ENCODE assay signal across 8 cellular contexts in genomic region chrX:49915352-49916222, GRCh38. TPM values are rescaled to one million over a fixed set of nuclear protein-coding genes. Genes with fewer than 3 reads are reported as not detected.
DNase-seq lines count a peak whose midpoint lies in the region; ATAC-seq and TF ChIP-seq lines count a peak whose summit lies in the region.

No MANE protein-coding gene starts in this region.

- no peaks in the 10 kb centered on the region for H3K27me3 ChIP-seq in upper lobe of left lung

- no peak for TF ChIP-seq POLR2A in upper lobe of left lung (IDR thresholded peaks at IDR 0.05)

- H3K4me3 ChIP-seq in HEK293 (ENCODE audit: low read depth, low read length) (no peak overlapping the region), upper lobe of left lung (no peak overlapping the region)

- H3K4me1 ChIP-seq in HEK293 (ENCODE audit: control insufficient read depth, insufficient read depth, low read length) (no peaks in the 10 kb centered on the region), upper lobe of left lung (peaks cover 0 to 7% (median 2%) of the 10 kb centered on the region in 4 donors)

- no peaks in the 10 kb centered on the region for H3K9me3 ChIP-seq in HEK293 (ENCODE audit: control insufficient read depth, insufficient read depth, low read depth, low read length)
- no peaks in the 10 kb centered on the region for H3K9me3 ChIP-seq in upper lobe of left lung

- TF ChIP-seq CTCF in HEK293 (tag by site-specific recombination; IDR thresholded peaks at IDR 0.05) (peak; percentile 25; the same call in 1 of the 2 replicates), WTC11 (IDR thresholded peaks at IDR 0.05) (peak; percentile 40), upper lobe of left lung (IDR thresholded peaks at IDR 0.05) (peak; percentile 39 to 84 (median 72))

- H3K9me3 Mint-ChIP-seq in WTC11: no peaks in the 10 kb centered on the region

- 27 to 40% methylated on average over 5 to 8 of the region's 8 CpGs for WGBS in upper lobe of left lung, 2 donors

- peaks cover 9% of the 10 kb centered on the region for H3K4me1 Mint-ChIP-seq in WTC11

- no peak overlapping the region for H3K4me3 Mint-ChIP-seq in WTC11

- POLR2A ChIA-PET in HEK293 (lab: Yijun Ruan, JAX) (no interaction called here), WTC11 (lab: Charles Lee) (no interaction called here)

- no peak for TF ChIP-seq EP300 in upper lobe of left lung (IDR thresholded peaks at IDR 0.05)

- DNase-seq in NK-92 treated with Interleukin-12 subunit alpha and Interleukin-12 subunit beta, amount 100 ng/mL, for 24 hours (lab: John Stamatoyannopoulos, UW): peak; percentile 11
- DNase-seq in NK-92 (lab: John Stamatoyannopoulos, UW; ENCODE audit: unreplicated experiment) (no peak), NCI-H2196 (lab: John Stamatoyannopoulos, UW; ENCODE audit: unreplicated experiment) (peak; percentile 51), WTC11 (ENCODE audit: low spot score) (peak; percentile 25), myocyte (ENCODE audit: low read depth) (peak; percentile 62), upper lobe of left lung (peak in 1 of 2 donors; percentile 31)
- peak; percentile 6 for DNase-seq in effector CD8-positive, alpha-beta T cell (lab: John Stamatoyannopoulos, UW)

- H3K36me3 ChIP-seq in HEK293 (ENCODE audit: control insufficient read depth in 2 of 2, insufficient read depth in 1 of 2, low read length in 2 of 2) (no peaks in the 10 kb centered on the region), upper lobe of left lung (no peaks in the 10 kb centered on the region)

- no peak overlapping the region for H3K27ac Mint-ChIP-seq in WTC11

- CTCF ChIA-PET in HEK293 (lab: Yijun Ruan, JAX) (interaction anchor here (0.6 to 2.4 kb wide), 38 partner anchors 8 to 776 kb away, joined by 3 to 17 read pairs (median 4); partner anchors contain the start of gene CCNB3), WTC11 (lab: Charles Lee) (interaction anchor here (0.7 to 2.6 kb wide), 13 partner anchors 27 to 765 kb away, joined by 3 to 13 read pairs (median 3); no protein-coding TSS in a partner anchor)

- H3K36me3 Mint-ChIP-seq in WTC11: no peaks in the 10 kb centered on the region

- ATAC-seq in WTC11: peak; percentile 67
- peak in 1 of 2 donors; percentile 80 for ATAC-seq in upper lobe of left lung (ENCODE audit: low FRiP score in 2 of 2)

- H3K27ac ChIP-seq in HEK293 (ENCODE audit: extremely low read depth, low read depth, low read length) (no peak overlapping the region), upper lobe of left lung (no peak overlapping the region)

- no peaks in the 10 kb centered on the region; the same call in 1 of the 2 replicates for H3K27me3 Mint-ChIP-seq in WTC11 (ENCODE audit: low read depth)

TF ChIP-seq in HEK293, 187 proteins besides CTCF, POLR2A, EP300 and RAD21 (continues in another document):
- no peak for TF ChIP-seq ZBTB7A (tag by site-specific recombination; IDR thresholded peaks at IDR 0.05; ENCODE audit: low read depth)
- no peak for TF ChIP-seq ZNF623 (tag by site-specific recombination; IDR thresholded peaks at IDR 0.05)
- TF ChIP-seq ZNF707 (tag by site-specific recombination; IDR thresholded peaks at IDR 0.05): no peak
- 0 out of 2 replicates have a peak, but pooled peaks have one; percentile 33 for TF ChIP-seq ZNF660 (tag by site-specific recombination; IDR thresholded peaks at IDR 0.05)
- peak; percentile 78 for TF ChIP-seq ZNF654 (tag by site-specific recombination; IDR thresholded peaks at IDR 0.05; ENCODE audit: low read depth)
- TF ChIP-seq ZNF148 (tag by site-specific recombination; IDR thresholded peaks at IDR 0.05; ENCODE audit: borderline replicate concordance): no peak
- TF ChIP-seq ZNF449 (tag by site-specific recombination; IDR thresholded peaks at IDR 0.05): no peak

TF ChIP-seq in WTC11, 78 proteins besides CTCF, POLR2A, EP300 and RAD21:
- TF ChIP-seq PRRX2 (CRISPR knock-in tag; IDR thresholded peaks at IDR 0.05) (no peak), HMGA2 (CRISPR knock-in tag; IDR thresholded peaks at IDR 0.05) (no peak), JAZF1 (CRISPR knock-in tag; IDR thresholded peaks at IDR 0.05) (no peak), FOXP1 (CRISPR knock-in tag; IDR thresholded peaks at IDR 0.05; ENCODE audit: borderline replicate concordance) (no peak)

RNA-seq across cellular contexts. Expression of gene CLCN5, which starts 6.8 kb away (rescaled TPM):
- total RNA-seq in WTC11 (2021) (10.7 to 14.2 TPM (median 13.3 TPM) in 3 replicates), myocyte (41.9 and 55.1 TPM in 2 replicates), upper lobe of left lung (10 to 100 TPM in 3 of 6 donors, 1 to 10 TPM in 3; 4.2 to 14.4 (median 10.2) TPM)
- polyA plus RNA-seq in myocyte (2012): 7.4 TPM

RNA-seq across cellular contexts. Expression of gene USP27X, which starts 36.3 kb away (rescaled TPM):
- total RNA-seq in WTC11 (2021) (4.4 to 5.1 TPM (median 4.8 TPM) in 3 replicates), myocyte (0.99 and 1.4 TPM in 2 replicates), upper lobe of left lung (1 to 10 TPM; 1.0 to 5.9 (median 3.9) TPM)
- 2.4 TPM for polyA plus RNA-seq in myocyte (2012)
